Comparison of ENCODE assay signal across 25 cellular contexts in genomic region chr12:19666070-19666469, GRCh38.
"Had no signal": no experiment of that assay in that cellular context is flagged by ENCODE, and none has a peak within 500 bp of the region (broad histone marks: within the 10 kb centered on the region; RNA-seq: fewer than 3 reads in every experiment).

No MANE protein-coding gene starts in this region.

- H3K4me1 ChIP-seq: gastrocnemius medialis, lower lobe of right lung, tibial nerve had no signal

- H3K9me3 ChIP-seq: gastrocnemius medialis, lower lobe of right lung, mucosa of descending colon, tibial nerve had no signal

- ATAC-seq: activated CD8-positive, alpha-beta memory T cell treated with anti-CD3 and anti-CD28 coated beads, Interleukin-2, amount 10 ng/mL, durations not matched to agents 7 days and 5 days; activated CD8-positive, alpha-beta T cell treated with anti-CD3 and anti-CD28 coated beads, Interleukin-2, amount 10 ng/mL, durations not matched to agents 7 days and 5 days; gastrocnemius medialis; left colon; lower lobe of right lung; mucosa of descending colon; natural killer cell treated with Interleukin-12 subunit alpha and Interleukin-12 subunit beta and Interleukin-15 and Interleukin-18, amount 100 ng/mL, for 72 hours; right cardiac atrium had no signal

- H3K27me3 ChIP-seq: dorsolateral prefrontal cortex, gastrocnemius medialis, hepatocyte, tibial nerve had no signal

- DNase-seq: activated B cell treated with CpG ODN at 0.5 μM for 24 hours; activated CD4-positive, alpha-beta T cell treated with anti-CD3 and anti-CD28 coated beads, Interleukin-2, amount 50 U/mL, for 1 hour; activated CD8-positive, alpha-beta memory T cell treated with anti-CD3 and anti-CD28 coated beads, Interleukin-2, amount 10 ng/mL, durations not matched to agents 7 days and 5 days; activated CD8-positive, alpha-beta T cell treated with anti-CD3 and anti-CD28 coated beads, Interleukin-2, amount 10 ng/mL, durations not matched to agents 7 days and 5 days; activated naive CD4-positive, alpha-beta T cell treated with Interleukin-2 at 50 U/mL for 16 hours; activated T-cell treated with anti-CD3 and anti-CD28 coated beads, Interleukin-2, amount 50 U/mL, for 48 hours; dorsolateral prefrontal cortex; effector memory CD4-positive, alpha-beta T cell; gastrocnemius medialis; left colon; lower lobe of right lung; mucosa of descending colon; posterior cingulate gyrus; right cardiac atrium; stimulated activated CD4-positive, alpha-beta T cell treated with anti-CD3 and anti-CD28 coated beads, Interleukin-15, amount 100 ng/mL, for 24 hours; T-helper 1 cell had no signal

- H3K4me3 Mint-ChIP-seq: activated B cell treated with CpG ODN at 0.5 μM for 24 hours; activated CD8-positive, alpha-beta memory T cell treated with anti-CD3 and anti-CD28 coated beads, Interleukin-2, amount 10 ng/mL, durations not matched to agents 7 days and 5 days; activated CD8-positive, alpha-beta T cell treated with anti-CD3 and anti-CD28 coated beads, Interleukin-2, amount 10 ng/mL, durations not matched to agents 7 days and 5 days; activated naive CD8-positive, alpha-beta T cell; brain; natural killer cell treated with Interleukin-12 subunit alpha and Interleukin-12 subunit beta and Interleukin-15 and Interleukin-18, amount 100 ng/mL, for 72 hours; stimulated activated naive CD8-positive, alpha-beta T cell treated with anti-CD3 and anti-CD28 coated beads, Interleukin-15, Interleukin-2, amounts not matched to agents 100 ng/mL and 50 ng/mL, for 24 hours; T-helper 2 cell treated with Interferon-gamma antibody and Interleukin-4, amounts not matched to agents 5 μg/mL and 100 μg/mL, for 36 hours had no signal

- H3K9me3 Mint-ChIP-seq: activated B cell treated with CpG ODN at 0.5 μM for 24 hours; activated T-helper 2 cell treated with anti-CD3 and anti-CD28 coated beads, Interferon-gamma antibody, Interleukin-2, Interleukin-4, amounts not matched to agents 10 μg/mL and 5 μg/mL and 100 μg/mL, durations not matched to agents 14 hours and 24 hours and 36 hours; natural killer cell treated with Interleukin-12 subunit alpha and Interleukin-12 subunit beta and Interleukin-15 and Interleukin-18, amount 100 ng/mL, for 72 hours; stimulated activated naive CD8-positive, alpha-beta T cell treated with anti-CD3 and anti-CD28 coated beads, Interleukin-15, Interleukin-2, amounts not matched to agents 100 ng/mL and 50 ng/mL, for 24 hours; T-helper 2 cell treated with Interferon-gamma antibody and Interleukin-4, amounts not matched to agents 5 μg/mL and 100 μg/mL, for 36 hours had no signal

- H3K4me3 ChIP-seq: coronary artery, dorsolateral prefrontal cortex, gastrocnemius medialis, hepatocyte, lower lobe of right lung, mucosa of descending colon, tibial nerve had no signal

- H3K27ac Mint-ChIP-seq: activated B cell treated with CpG ODN at 0.5 μM for 24 hours; activated CD8-positive, alpha-beta memory T cell treated with anti-CD3 and anti-CD28 coated beads, Interleukin-2, amount 10 ng/mL, durations not matched to agents 7 days and 5 days; activated CD8-positive, alpha-beta T cell treated with anti-CD3 and anti-CD28 coated beads, Interleukin-2, amount 10 ng/mL, durations not matched to agents 7 days and 5 days; activated naive CD8-positive, alpha-beta T cell; activated T-helper 2 cell treated with anti-CD3 and anti-CD28 coated beads, Interferon-gamma antibody, Interleukin-2, Interleukin-4, amounts not matched to agents 10 μg/mL and 5 μg/mL and 100 μg/mL, durations not matched to agents 14 hours and 24 hours and 36 hours; natural killer cell treated with Interleukin-12 subunit alpha and Interleukin-12 subunit beta and Interleukin-15 and Interleukin-18, amount 100 ng/mL, for 72 hours; stimulated activated naive CD8-positive, alpha-beta T cell treated with anti-CD3 and anti-CD28 coated beads, Interleukin-15, Interleukin-2, amounts not matched to agents 100 ng/mL and 50 ng/mL, for 24 hours; T-helper 2 cell treated with Interferon-gamma antibody and Interleukin-4, amounts not matched to agents 5 μg/mL and 100 μg/mL, for 36 hours had no signal

- H3K27ac ChIP-seq: coronary artery, dorsolateral prefrontal cortex, gastrocnemius medialis, hepatocyte, lower lobe of right lung, tibial nerve had no signal

- H3K27me3 Mint-ChIP-seq: activated B cell treated with CpG ODN at 0.5 μM for 24 hours; activated naive CD8-positive, alpha-beta T cell; brain; stimulated activated naive CD8-positive, alpha-beta T cell treated with anti-CD3 and anti-CD28 coated beads, Interleukin-15, Interleukin-2, amounts not matched to agents 100 ng/mL and 50 ng/mL, for 24 hours had no signal

- H3K36me3 ChIP-seq: gastrocnemius medialis, lower lobe of right lung, tibial nerve had no signal

- H3K4me1 Mint-ChIP-seq: activated B cell treated with CpG ODN at 0.5 μM for 24 hours; activated CD8-positive, alpha-beta memory T cell treated with anti-CD3 and anti-CD28 coated beads, Interleukin-2, amount 10 ng/mL, durations not matched to agents 7 days and 5 days; brain had no signal
